ENCODE assay signal across 10 cellular contexts in genomic region chr9:35035851-35036701, GRCh38. TPM values are rescaled to one million over a fixed set of nuclear protein-coding genes. Genes with fewer than 3 reads are reported as not detected.
DNase-seq lines count a peak whose midpoint lies in the region; ATAC-seq and TF ChIP-seq lines count a peak whose summit lies in the region.
"Had no signal": no experiment of that assay in that cellular context is flagged by ENCODE, and none has a peak within 500 bp of the region (broad histone marks: within the 10 kb centered on the region; RNA-seq: fewer than 3 reads in every experiment).

No MANE protein-coding gene starts in this region.

- H3K27ac Mint-ChIP-seq in natural killer cell treated with Interleukin-12 subunit alpha and Interleukin-12 subunit beta and Interleukin-15 and Interleukin-18, amount 100 ng/mL, for 72 hours: peak overlapping the region in 1 of 2 donors; percentile 83

- H3K27me3 Mint-ChIP-seq in natural killer cell treated with Interleukin-12 subunit alpha and Interleukin-12 subunit beta and Interleukin-15 and Interleukin-18, amount 100 ng/mL, for 72 hours: no peaks in the 10 kb centered on the region

- H3K4me1 ChIP-seq in colonic mucosa (no peaks in the 10 kb centered on the region), vagina (peaks cover 10% of the 10 kb centered on the region)
- H3K4me1 ChIP-seq: A549 had no signal

- ATAC-seq in natural killer cell treated with Interleukin-12 subunit alpha and Interleukin-12 subunit beta and Interleukin-15 and Interleukin-18, amount 100 ng/mL, for 72 hours: peak; percentile 62 to 83

- no peaks in the 10 kb centered on the region for H3K9me3 Mint-ChIP-seq in natural killer cell treated with Interleukin-12 subunit alpha and Interleukin-12 subunit beta and Interleukin-15 and Interleukin-18, amount 100 ng/mL, for 72 hours

- H3K9ac ChIP-seq in colonic mucosa (ENCODE audit: low read depth in 2 of 2, low read length in 2 of 2): peak overlapping the region; percentile 35 to 40

- no peak for TF ChIP-seq CTCF in colonic mucosa (IDR thresholded peaks at IDR 0.05)
- TF ChIP-seq CTCF in vagina (IDR thresholded peaks at IDR 0.05): no peak

- peaks cover 5 to 11% of the 10 kb centered on the region in 2 donors for H3K4me1 Mint-ChIP-seq in natural killer cell treated with Interleukin-12 subunit alpha and Interleukin-12 subunit beta and Interleukin-15 and Interleukin-18, amount 100 ng/mL, for 72 hours (ENCODE audit: low read depth in 2 of 2)

- H3K9me3 ChIP-seq in colonic mucosa: no peaks in the 10 kb centered on the region
- no peaks in the 10 kb centered on the region for H3K9me3 ChIP-seq in vagina
- H3K9me3 ChIP-seq: A549 had no signal

- DNase-seq in activated T-cell treated with anti-CD3 and anti-CD28 coated beads for 1 hour (ENCODE audit: low read depth): peak; percentile 12
- DNase-seq in activated T-cell treated with anti-CD3 and anti-CD28 coated beads for 4 hours: no peak
- peak; percentile 57 for DNase-seq in colonic mucosa
- no peak for DNase-seq in natural killer cell treated with Interleukin-12 subunit alpha and Interleukin-12 subunit beta and Interleukin-15 and Interleukin-18, amount 100 ng/mL, for 72 hours (ENCODE audit: low spot score)
- DNase-seq in vagina (ENCODE audit: extremely low spot score in 2 of 2): no peak
- DNase-seq in HK-2 (ENCODE audit: unreplicated experiment): no peak
- DNase-seq in NCI-H2029 (lab: John Stamatoyannopoulos, UW): no peak
- DNase-seq in T-helper 9 cell: no peak

- H3K4me3 Mint-ChIP-seq in natural killer cell treated with Interleukin-12 subunit alpha and Interleukin-12 subunit beta and Interleukin-15 and Interleukin-18, amount 100 ng/mL, for 72 hours: peak overlapping the region; percentile 63

- H3K36me3 ChIP-seq in colonic mucosa: no peaks in the 10 kb centered on the region
- H3K36me3 ChIP-seq in vagina: peaks cover 0 to 6% of the 10 kb centered on the region in 2 donors

- intact Hi-C loops in colonic mucosa (cut with DNase I): no loop called here
- intact Hi-C loops in vagina (cut with DNase I): loop anchor here (5.0 kb wide), 1 partner anchor 899 kb away; no protein-coding TSS in a partner anchor

- no peak overlapping the region for H3K27ac ChIP-seq in colonic mucosa
- peak overlapping the region; percentile 28 for H3K27ac ChIP-seq in vagina
- H3K27ac ChIP-seq: A549, SK-N-MC had no signal

- H3K36me3 Mint-ChIP-seq in natural killer cell treated with Interleukin-12 subunit alpha and Interleukin-12 subunit beta and Interleukin-15 and Interleukin-18, amount 100 ng/mL, for 72 hours: no peaks in the 10 kb centered on the region

- no peak for TF ChIP-seq POLR2A in vagina (IDR thresholded peaks at IDR 0.05)

- no peaks in the 10 kb centered on the region for H3K27me3 ChIP-seq in colonic mucosa
- H3K27me3 ChIP-seq in vagina: no peaks in the 10 kb centered on the region

- H3K4me3 ChIP-seq in colonic mucosa: peak overlapping the region; percentile 2
- peak overlapping the region; percentile 30 to 31 for H3K4me3 ChIP-seq in vagina
- H3K4me3 ChIP-seq: A549, SK-N-MC had no signal

RNA-seq across cellular contexts. Expression of gene VCP, which starts 36.3 kb away (rescaled TPM):
- total RNA-seq in colonic mucosa (100 to 1,000 TPM; 176 to 287 TPM), vagina (130 TPM)
- total RNA-seq in natural killer cell treated with Interleukin-12 subunit alpha and Interleukin-12 subunit beta and Interleukin-15 and Interleukin-18, amount 100 ng/mL, for 72 hours: 100 to 1,000 TPM; 436 to 450 TPM

RNA-seq across cellular contexts. Expression of gene FANCG, which starts 43.7 kb away (rescaled TPM):
- 10 to 100 TPM; 11.4 to 47.5 TPM for total RNA-seq in colonic mucosa
- total RNA-seq in natural killer cell treated with Interleukin-12 subunit alpha and Interleukin-12 subunit beta and Interleukin-15 and Interleukin-18, amount 100 ng/mL, for 72 hours: 100 to 1,000 TPM in 1 of 2 donors, 10 to 100 TPM in 1; 74.9 to 185 TPM
- total RNA-seq in vagina: 17.2 TPM

RNA-seq across cellular contexts. Expression of gene DNAJB5, which starts 46.5 kb away (rescaled TPM):
- total RNA-seq in colonic mucosa (1 to 10 TPM; 1.6 to 8.5 TPM), vagina (6.9 TPM)
- 1 to 10 TPM; 1.7 to 5.0 TPM for total RNA-seq in natural killer cell treated with Interleukin-12 subunit alpha and Interleukin-12 subunit beta and Interleukin-15 and Interleukin-18, amount 100 ng/mL, for 72 hours

Comparison
In these comparisons a context has a peak if more than half of its experiments do, and no peak if none do; other contexts are left out.
1. DNase-seq: peak in activated T-cell treated with anti-CD3 and anti-CD28 coated beads for 1 hour (single experiment) and colonic mucosa (single experiment); none in activated T-cell treated with anti-CD3 and anti-CD28 coated beads for 4 hours (single experiment), natural killer cell treated with Interleukin-12 subunit alpha and Interleukin-12 subunit beta and Interleukin-15 and Interleukin-18, amount 100 ng/mL, for 72 hours (single experiment), vagina (0 of 2), HK-2 (single experiment), NCI-H2029 (single experiment) and T-helper 9 cell (single experiment).